1 cellular context compared by ENCODE assay signal in genomic region chrX:154396948-154397887, GRCh38.
A peak's percentile ranks its signal among the peaks of the same experiment; 100 is the strongest.
TF ChIP-seq lines count a peak whose summit lies in the region.

No MANE protein-coding gene starts in this region.

TF ChIP-seq in HepG2, 621 proteins besides CTCF, POLR2A, EP300 and RAD21 (continues in another document):
- TF ChIP-seq SP5 (CRISPR knock-in tag; IDR thresholded peaks at IDR 0.05; ENCODE audit: borderline replicate concordance, low read depth) (peak; percentile 55; the same call in 1 of the 2 replicates), ZGPAT (CRISPR knock-in tag; IDR thresholded peaks at IDR 0.05) (0 out of 2 replicates have a peak, but pooled peaks have one; percentile 3), AKAP8 (CRISPR knock-in tag; IDR thresholded peaks at IDR 0.05) (0 out of 2 replicates have a peak, but pooled peaks have one; percentile 4), ZNF775 (CRISPR knock-in tag; IDR thresholded peaks at IDR 0.05; ENCODE audit: borderline replicate concordance) (no peak), ZBTB7B (CRISPR knock-in tag; IDR thresholded peaks at IDR 0.05) (peak; percentile 60), PATZ1 (CRISPR knock-in tag; IDR thresholded peaks at IDR 0.05) (peak; percentile 69), RBAK (CRISPR knock-in tag; IDR thresholded peaks at IDR 0.05) (no peak), ZNF790 (CRISPR knock-in tag; IDR thresholded peaks at IDR 0.05; ENCODE audit: borderline replicate concordance) (0 out of 2 replicates have a peak, but pooled peaks have one; percentile 35), SRY (CRISPR knock-in tag; IDR thresholded peaks at IDR 0.05) (peak; percentile 32; the same call in 1 of the 2 replicates), KDM2A (CRISPR knock-in tag; IDR thresholded peaks at IDR 0.05; ENCODE audit: borderline replicate concordance, low read depth) (peak; percentile 49), MED13 (CRISPR knock-in tag; IDR thresholded peaks at IDR 0.05) (0 out of 2 replicates have a peak, but pooled peaks have one; percentile 2), ZNF350 (CRISPR knock-in tag; IDR thresholded peaks at IDR 0.05; ENCODE audit: borderline replicate concordance, low read depth) (peak; percentile 11; the same call in 1 of the 2 replicates), POLR2AphosphoS5 (IDR thresholded peaks at IDR 0.05; ENCODE audit: low read depth, low read length) (peak; percentile 6; the same call in 1 of the 2 replicates), KMT2B (CRISPR knock-in tag; IDR thresholded peaks at IDR 0.05) (0 out of 2 replicates have a peak, but pooled peaks have one; percentile 9), ZNF773 (CRISPR knock-in tag; IDR thresholded peaks at IDR 0.05; ENCODE audit: borderline replicate concordance) (no peak), ZBTB14 (CRISPR knock-in tag; IDR thresholded peaks at IDR 0.05) (0 out of 2 replicates have a peak, but pooled peaks have one; percentile 19), SAP130 (CRISPR knock-in tag; IDR thresholded peaks at IDR 0.05; ENCODE audit: low read depth) (peak; percentile 47), ZC3H4 (CRISPR knock-in tag; IDR thresholded peaks at IDR 0.05; ENCODE audit: borderline replicate concordance) (peak; percentile 60; the same call in 1 of the 2 replicates), HDAC1 (CRISPR knock-in tag; IDR thresholded peaks at IDR 0.05) (peak; percentile 30; the same call in 1 of the 2 replicates), ZNF280D (CRISPR knock-in tag; IDR thresholded peaks at IDR 0.05) (0 out of 2 replicates have a peak, but pooled peaks have one; percentile 15), SIN3A (IDR thresholded peaks at IDR 0.05; ENCODE audit: borderline replicate concordance, low read depth, low read length) (peak; percentile 16; the same call in 1 of the 2 replicates), AGO2 (optimal IDR thresholded peaks at IDR 0.05; ENCODE audit: low read depth, low read length) (peak; percentile 62), NONO (IDR thresholded peaks at IDR 0.05) (no peak), NONO (CRISPR knock-in tag; conservative IDR thresholded peaks at IDR 0.05) (0 out of 2 replicates have a peak, but pooled peaks have one; percentile 11), ATF3 (CRISPR knock-in tag; IDR thresholded peaks at IDR 0.05) (no peak), ZNF557 (CRISPR knock-in tag; IDR thresholded peaks at IDR 0.05) (no peak), RARA (CRISPR knock-in tag; IDR thresholded peaks at IDR 0.05) (0 out of 2 replicates have a peak, but pooled peaks have one; percentile 14), ZNF124 (CRISPR knock-in tag; IDR thresholded peaks at IDR 0.05) (no peak), ZNF549 (CRISPR knock-in tag; IDR thresholded peaks at IDR 0.05) (no peak), UBTF (CRISPR knock-in tag; IDR thresholded peaks at IDR 0.05) (peak; percentile 28; the same call in 1 of the 2 replicates), POLR2G (IDR thresholded peaks at IDR 0.05; ENCODE audit: low read depth, low read length) (peak; percentile 8; the same call in 1 of the 2 replicates), ZSCAN20 (CRISPR knock-in tag; IDR thresholded peaks at IDR 0.05; ENCODE audit: borderline replicate concordance) (no peak), ZSCAN21 (CRISPR knock-in tag; IDR thresholded peaks at IDR 0.05; ENCODE audit: borderline replicate concordance) (0 out of 2 replicates have a peak, but pooled peaks have one; percentile 32), RBFOX2 (IDR thresholded peaks at IDR 0.05; ENCODE audit: low read depth, low read length) (peak; percentile 84), ZNF709 (CRISPR knock-in tag; IDR thresholded peaks at IDR 0.05) (peak; percentile 25; the same call in 1 of the 2 replicates), ZNF12 (CRISPR knock-in tag; IDR thresholded peaks at IDR 0.05) (peak; percentile 26; the same call in 1 of the 2 replicates), ZNF260 (CRISPR knock-in tag; IDR thresholded peaks at IDR 0.05; ENCODE audit: borderline replicate concordance, low read depth) (no peak), ZXDC (CRISPR knock-in tag; IDR thresholded peaks at IDR 0.05) (peak; percentile 99), ISL2 (CRISPR knock-in tag; IDR thresholded peaks at IDR 0.05) (0 out of 2 replicates have a peak, but pooled peaks have one; percentile 0), SNAI1 (CRISPR knock-in tag; IDR thresholded peaks at IDR 0.05; ENCODE audit: borderline replicate concordance) (no peak), NFIB (CRISPR knock-in tag; IDR thresholded peaks at IDR 0.05; ENCODE audit: borderline replicate concordance) (no peak), PHF8 (CRISPR knock-in tag; IDR thresholded peaks at IDR 0.05) (peak; percentile 41; the same call in 1 of the 2 replicates), ZC3H13 (CRISPR knock-in tag; IDR thresholded peaks at IDR 0.05) (0 out of 2 replicates have a peak, but pooled peaks have one; percentile 6), ZNF138 (CRISPR knock-in tag; IDR thresholded peaks at IDR 0.05; ENCODE audit: low read depth) (peak; percentile 13; the same call in 1 of the 2 replicates)
- TF ChIP-seq, protein P1, sequence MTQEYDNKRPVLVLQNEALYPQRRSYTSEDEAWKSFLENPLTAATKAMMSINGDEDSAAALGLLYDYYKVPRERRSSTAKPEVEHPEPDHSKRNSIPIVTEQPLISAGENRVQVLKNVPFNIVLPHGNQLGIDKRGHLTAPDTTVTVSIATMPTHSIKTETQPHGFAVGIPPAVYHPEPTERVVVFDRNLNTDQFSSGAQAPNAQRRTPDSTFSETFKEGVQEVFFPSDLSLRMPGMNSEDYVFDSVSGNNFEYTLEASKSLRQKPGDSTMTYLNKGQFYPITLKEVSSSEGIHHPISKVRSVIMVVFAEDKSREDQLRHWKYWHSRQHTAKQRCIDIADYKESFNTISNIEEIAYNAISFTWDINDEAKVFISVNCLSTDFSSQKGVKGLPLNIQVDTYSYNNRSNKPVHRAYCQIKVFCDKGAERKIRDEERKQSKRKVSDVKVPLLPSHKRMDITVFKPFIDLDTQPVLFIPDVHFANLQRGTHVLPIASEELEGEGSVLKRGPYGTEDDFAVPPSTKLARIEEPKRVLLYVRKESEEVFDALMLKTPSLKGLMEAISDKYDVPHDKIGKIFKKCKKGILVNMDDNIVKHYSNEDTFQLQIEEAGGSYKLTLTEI (CRISPR knock-in tag; conservative IDR thresholded peaks at IDR 0.05): no peak
- TF ChIP-seq, protein P2, sequence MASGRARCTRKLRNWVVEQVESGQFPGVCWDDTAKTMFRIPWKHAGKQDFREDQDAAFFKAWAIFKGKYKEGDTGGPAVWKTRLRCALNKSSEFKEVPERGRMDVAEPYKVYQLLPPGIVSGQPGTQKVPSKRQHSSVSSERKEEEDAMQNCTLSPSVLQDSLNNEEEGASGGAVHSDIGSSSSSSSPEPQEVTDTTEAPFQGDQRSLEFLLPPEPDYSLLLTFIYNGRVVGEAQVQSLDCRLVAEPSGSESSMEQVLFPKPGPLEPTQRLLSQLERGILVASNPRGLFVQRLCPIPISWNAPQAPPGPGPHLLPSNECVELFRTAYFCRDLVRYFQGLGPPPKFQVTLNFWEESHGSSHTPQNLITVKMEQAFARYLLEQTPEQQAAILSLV (CRISPR knock-in tag; IDR thresholded peaks at IDR 0.05; ENCODE audit: borderline replicate concordance): 0 out of 2 replicates have a peak, but pooled peaks have one; percentile 12
